14 cellular contexts compared by ENCODE assay signal in the genomic region with DNA sequence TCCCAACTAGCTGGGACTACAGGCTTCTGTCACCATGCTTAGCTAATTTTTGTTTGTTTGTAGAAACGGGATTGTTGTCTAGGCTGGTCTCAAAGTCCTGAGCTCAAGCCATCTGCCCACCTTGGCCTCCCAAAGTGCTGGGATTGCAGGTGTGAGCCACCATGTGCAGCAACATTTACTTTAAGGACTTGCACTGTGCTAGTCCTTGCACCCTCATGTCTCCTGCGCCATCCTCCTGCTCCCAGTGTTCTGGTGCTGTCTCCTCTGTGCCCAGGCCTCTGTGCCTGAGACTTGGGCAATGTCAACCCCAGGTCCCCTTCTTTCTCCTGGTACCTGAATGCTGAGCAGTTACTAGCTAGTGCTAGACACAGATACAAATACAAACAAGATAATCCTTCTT. TPM values are rescaled to one million over a fixed set of nuclear protein-coding genes. Genes with fewer than 3 reads are reported as not detected.
DNase-seq lines count a peak whose midpoint lies in the region; ATAC-seq and TF ChIP-seq lines count a peak whose summit lies in the region.
"Had no signal": no experiment of that assay in that cellular context is flagged by ENCODE, and none has a peak within 500 bp of the region (broad histone marks: within the 10 kb centered on the region; RNA-seq: fewer than 3 reads in every experiment).

No MANE protein-coding gene starts in this region.

- no peak overlapping the region; the same call in 1 of the 2 replicates for H4K91ac ChIP-seq in IMR-90 (ENCODE audit: insufficient read depth, low read depth, low read length)

- H3K27me3 Mint-ChIP-seq in T-helper 2 cell treated with Interferon-gamma antibody and Interleukin-4, amounts not matched to agents 5 μg/mL and 100 μg/mL, for 36 hours (ENCODE audit: low read depth): peaks cover 3% of the 10 kb centered on the region
- H3K27me3 Mint-ChIP-seq in activated T-helper 2 cell treated with anti-CD3 and anti-CD28 coated beads, Interferon-gamma antibody, Interleukin-2, Interleukin-4, amounts not matched to agents 10 μg/mL and 5 μg/mL and 100 μg/mL, durations not matched to agents 14 hours and 24 hours and 36 hours (ENCODE audit: low read depth): no peaks in the 10 kb centered on the region
- H3K27me3 Mint-ChIP-seq in naive thymus-derived CD4-positive, alpha-beta T cell: no peaks in the 10 kb centered on the region

- H3K36me3 Mint-ChIP-seq in T-helper 2 cell treated with Interferon-gamma antibody and Interleukin-4, amounts not matched to agents 5 μg/mL and 100 μg/mL, for 36 hours (ENCODE audit: low read depth): no peaks in the 10 kb centered on the region
- H3K36me3 Mint-ChIP-seq in activated T-helper 2 cell treated with anti-CD3 and anti-CD28 coated beads, Interferon-gamma antibody, Interleukin-2, Interleukin-4, amounts not matched to agents 10 μg/mL and 5 μg/mL and 100 μg/mL, durations not matched to agents 14 hours and 24 hours and 36 hours (ENCODE audit: low read depth): no peaks in the 10 kb centered on the region
- H3K36me3 Mint-ChIP-seq in naive thymus-derived CD4-positive, alpha-beta T cell: peaks cover 0 to 4% (median 1%) of the 10 kb centered on the region in 5 donors
- H3K36me3 Mint-ChIP-seq: CD14-positive monocyte had no signal

- H3K4me2 ChIP-seq in IMR-90 (ENCODE audit: low read depth, low read length): no peak overlapping the region

- H3K4me3 ChIP-seq in IMR-90 (ENCODE audit: insufficient read depth, low read depth, low read length): no peak overlapping the region
- no peak overlapping the region for H3K4me3 ChIP-seq in naive thymus-derived CD4-positive, alpha-beta T cell (ENCODE audit: low read length)

- H2AK5ac ChIP-seq in IMR-90 (ENCODE audit: low read depth, low read length): peak overlapping the region; percentile 54; the same call in 1 of the 2 replicates

- TF ChIP-seq CTCF in IMR-90 (conservative IDR thresholded peaks at IDR 0.05; ENCODE audit: low read depth, low read length): no peak

- in situ Hi-C loops in IMR-90 (cut with MboI; ENCODE audit: low sequenced_read_pairs): loop anchor here (25.0 kb wide), 1 partner anchor 712 kb away; the partner anchor contains the start of gene ADM

- peak overlapping the region; percentile 84 for H3K4me3 Mint-ChIP-seq in T-helper 2 cell treated with Interferon-gamma antibody and Interleukin-4, amounts not matched to agents 5 μg/mL and 100 μg/mL, for 36 hours
- no peak overlapping the region for H3K4me3 Mint-ChIP-seq in activated T-helper 2 cell treated with anti-CD3 and anti-CD28 coated beads, Interferon-gamma antibody, Interleukin-2, Interleukin-4, amounts not matched to agents 10 μg/mL and 5 μg/mL and 100 μg/mL, durations not matched to agents 14 hours and 24 hours and 36 hours (ENCODE audit: low read depth)
- peak overlapping the region in 4 of 10 donors; percentile 63 to 82 (median 75) for H3K4me3 Mint-ChIP-seq in naive thymus-derived CD4-positive, alpha-beta T cell

- H3K56ac ChIP-seq in IMR-90 (ENCODE audit: extremely low read depth, insufficient read depth, low read length): no peak overlapping the region

- no TSS peak for BruUV-seq in IMR-90 (replicated peaks; lab: Mats Ljungman, UMichigan)

- H3K4me1 ChIP-seq in IMR-90 (ENCODE audit: control insufficient read depth, insufficient read depth, low read length): peaks cover 11% of the 10 kb centered on the region
- H3K4me1 ChIP-seq in naive thymus-derived CD4-positive, alpha-beta T cell (ENCODE audit: control insufficient read depth in 2 of 2, insufficient read depth in 2 of 2, low read length in 2 of 2): peaks cover 16 to 18% of the 10 kb centered on the region in 2 donors
- H3K4me1 ChIP-seq: parathyroid adenoma had no signal

- 0 out of 2 replicates have a peak overlapping the region, but pooled peaks have one; percentile 49 for H3K14ac ChIP-seq in IMR-90 (replicated peaks; ENCODE audit: low read depth, low read length)

- no peak for DNase-seq in T-helper 2 cell treated with Interferon-gamma antibody and Interleukin-4, amounts not matched to agents 5 μg/mL and 100 μg/mL, for 36 hours (ENCODE audit: low spot score)
- DNase-seq in T-helper 2 cell (no peak), IMR-90 (no peak), NCI-H510A (lab: John Stamatoyannopoulos, UW) (no peak)
- DNase-seq in activated T-helper 2 cell treated with anti-CD3 and anti-CD28 coated beads, Interferon-gamma antibody, Interleukin-2, Interleukin-4, amounts not matched to agents 10 μg/mL and 5 μg/mL and 100 μg/mL, durations not matched to agents 14 hours and 24 hours and 36 hours (ENCODE audit: low spot score): no peak
- DNase-seq in naive thymus-derived CD4-positive, alpha-beta T cell: no peak
- DNase-seq: activated CD4-positive, alpha-beta T cell treated with anti-CD3 and anti-CD28 coated beads for 1 hour; hippocampal formation; NCI-H1930 had no signal

- H2BK15ac ChIP-seq in IMR-90 (ENCODE audit: low read depth, low read length): no peak overlapping the region

- no peak overlapping the region for H3K27ac Mint-ChIP-seq in T-helper 2 cell treated with Interferon-gamma antibody and Interleukin-4, amounts not matched to agents 5 μg/mL and 100 μg/mL, for 36 hours
- peak overlapping the region; percentile 89 for H3K27ac Mint-ChIP-seq in activated T-helper 2 cell treated with anti-CD3 and anti-CD28 coated beads, Interferon-gamma antibody, Interleukin-2, Interleukin-4, amounts not matched to agents 10 μg/mL and 5 μg/mL and 100 μg/mL, durations not matched to agents 14 hours and 24 hours and 36 hours
- peak overlapping the region in 5 of 9 donors; percentile 20 to 91 (median 79) for H3K27ac Mint-ChIP-seq in naive thymus-derived CD4-positive, alpha-beta T cell

- TF ChIP-seq POLR2A in IMR-90 (IDR thresholded peaks at IDR 0.05; ENCODE audit: low read depth, low read length): no peak

- H4K8ac ChIP-seq in IMR-90 (ENCODE audit: low read depth in 2 of 2, low read length in 2 of 2): no peak overlapping the region

- no peak overlapping the region for H3K27ac ChIP-seq in IMR-90 (ENCODE audit: insufficient read depth, low read length)
- H3K27ac ChIP-seq in naive thymus-derived CD4-positive, alpha-beta T cell (ENCODE audit: low read depth, low read length): no peak overlapping the region
- H3K27ac ChIP-seq: 22Rv1, parathyroid adenoma had no signal

- no peaks in the 10 kb centered on the region; a peak in 1 of 4 replicates for H3K79me1 ChIP-seq in IMR-90 (ENCODE audit: low read depth in 1 of 2, low read length in 2 of 2)

- H2BK20ac ChIP-seq in IMR-90 (ENCODE audit: low read depth, low read length): no peak overlapping the region

- no peak for TF ChIP-seq RAD21 in IMR-90 (IDR thresholded peaks at IDR 0.05; ENCODE audit: low read length)

- no peaks in the 10 kb centered on the region for H3K9me3 Mint-ChIP-seq in T-helper 2 cell treated with Interferon-gamma antibody and Interleukin-4, amounts not matched to agents 5 μg/mL and 100 μg/mL, for 36 hours
- no peaks in the 10 kb centered on the region for H3K9me3 Mint-ChIP-seq in activated T-helper 2 cell treated with anti-CD3 and anti-CD28 coated beads, Interferon-gamma antibody, Interleukin-2, Interleukin-4, amounts not matched to agents 10 μg/mL and 5 μg/mL and 100 μg/mL, durations not matched to agents 14 hours and 24 hours and 36 hours
- peaks cover 0 to 1% (median 0%) of the 10 kb centered on the region in 11 donors for H3K9me3 Mint-ChIP-seq in naive thymus-derived CD4-positive, alpha-beta T cell
- H3K9me3 Mint-ChIP-seq: CD14-positive monocyte had no signal

- no peak overlapping the region for H2AFZ ChIP-seq in IMR-90 (replicated peaks; ENCODE audit: low read length, poor library complexity)

- POLR2A ChIA-PET in IMR-90 (lab: Charles Lee; ENCODE audit: unreplicated experiment): no interaction called here
- POLR2A ChIA-PET in naive thymus-derived CD4-positive, alpha-beta T cell (lab: Charles Lee): interaction anchor here (0.8 kb wide), 1 partner anchor 324 kb away, joined by 3 read pairs; no protein-coding TSS in a partner anchor

- no peak overlapping the region for H4K5ac ChIP-seq in IMR-90 (ENCODE audit: low read depth, low read length)

- H2BK5ac ChIP-seq in IMR-90 (ENCODE audit: low read depth, low read length, poor library complexity, severe bottlenecking): no peak overlapping the region

- H3K27me3 ChIP-seq in IMR-90 (ENCODE audit: control insufficient read depth, insufficient read depth, low read length): no peaks in the 10 kb centered on the region
- no peaks in the 10 kb centered on the region for H3K27me3 ChIP-seq in naive thymus-derived CD4-positive, alpha-beta T cell (ENCODE audit: control insufficient read depth in 2 of 2, insufficient read depth in 2 of 2, low read length in 2 of 2)

- H2BK120ac ChIP-seq in IMR-90 (ENCODE audit: low read depth, low read length): no peak overlapping the region

- peaks cover 30% of the 10 kb centered on the region for H3K4me1 Mint-ChIP-seq in T-helper 2 cell treated with Interferon-gamma antibody and Interleukin-4, amounts not matched to agents 5 μg/mL and 100 μg/mL, for 36 hours (ENCODE audit: low read depth)
- H3K4me1 Mint-ChIP-seq in activated T-helper 2 cell treated with anti-CD3 and anti-CD28 coated beads, Interferon-gamma antibody, Interleukin-2, Interleukin-4, amounts not matched to agents 10 μg/mL and 5 μg/mL and 100 μg/mL, durations not matched to agents 14 hours and 24 hours and 36 hours (ENCODE audit: low read depth): peaks cover 34% of the 10 kb centered on the region
- peaks cover 15 to 33% (median 20%) of the 10 kb centered on the region in 7 donors for H3K4me1 Mint-ChIP-seq in naive thymus-derived CD4-positive, alpha-beta T cell

- intact Hi-C loops in IMR-90 (cut with micrococcal nuclease): no loop called here
- intact Hi-C loops in activated T-helper 2 cell treated with anti-CD3 and anti-CD28 coated beads, Interferon-gamma antibody, Interleukin-2, Interleukin-4, amounts not matched to agents 10 μg/mL and 5 μg/mL and 100 μg/mL, durations not matched to agents 14 hours and 24 hours and 36 hours (cut with micrococcal nuclease): no loop called here
- intact Hi-C loops in naive thymus-derived CD4-positive, alpha-beta T cell (cut with micrococcal nuclease): no loop called here

- peaks cover 18% of the 10 kb centered on the region for H3K9me1 ChIP-seq in IMR-90 (ENCODE audit: insufficient read depth, low read length)

- WGBS in IMR-90 (ENCODE audit: extremely low coverage in 2 of 2, insufficient read length in 1 of 2), 2 experiments: 100% methylated on average over 1 of the region's 2 CpGs; no CpG with 5 or more reads in 1 of the 2 experiments

- H3K36me3 ChIP-seq in IMR-90 (ENCODE audit: control insufficient read depth, insufficient read depth, low read length): no peaks in the 10 kb centered on the region
- H3K36me3 ChIP-seq in naive thymus-derived CD4-positive, alpha-beta T cell (ENCODE audit: control insufficient read depth in 2 of 3, insufficient read depth in 3 of 3, low read length in 3 of 3): no peaks in the 10 kb centered on the region

- dilution Hi-C loops in IMR-90 (cut with HindIII; ENCODE audit: low sequenced_read_pairs, unreplicated experiment): no loop called here

- H2AK9ac ChIP-seq in IMR-90 (replicated peaks; ENCODE audit: low read depth, low read length, poor library complexity): no peak overlapping the region

- CTCF ChIA-PET in IMR-90 (lab: Yijun Ruan, JAX): interaction anchor here (0.8 to 1.1 kb wide), 2 partner anchors 13 to 45 kb away, joined by 3 to 4 read pairs; no protein-coding TSS in a partner anchor
- CTCF ChIA-PET in naive thymus-derived CD4-positive, alpha-beta T cell (lab: Charles Lee): interaction anchor here (1.2 to 2.6 kb wide), 2 partner anchors 13 to 65 kb away, joined by 4 to 25 read pairs; no protein-coding TSS in a partner anchor

- no peaks in the 10 kb centered on the region for H4K20me1 ChIP-seq in IMR-90 (ENCODE audit: insufficient read depth, low read length)

- no peaks in the 10 kb centered on the region for H3K9me3 ChIP-seq in IMR-90 (ENCODE audit: control insufficient read depth, insufficient read depth, low read length)
- H3K9me3 ChIP-seq in naive thymus-derived CD4-positive, alpha-beta T cell (ENCODE audit: control insufficient read depth in 2 of 3, low read length in 3 of 3): no peaks in the 10 kb centered on the region

- no peak for ATAC-seq in IMR-90 (ENCODE audit: low read depth)
- no peak for ATAC-seq in naive thymus-derived CD4-positive, alpha-beta T cell
- no peak for ATAC-seq in HG03442 (IDR thresholded peaks at IDR 0.05; ENCODE audit: unreplicated experiment)
- no peak for ATAC-seq in HG03521 (IDR thresholded peaks at IDR 0.05; ENCODE audit: unreplicated experiment)

- H3K4ac ChIP-seq in IMR-90 (ENCODE audit: low read depth, low read length): peak overlapping the region; percentile 46; the same call in 1 of the 2 replicates

- H3K9ac ChIP-seq in IMR-90 (ENCODE audit: low read depth, low read length): no peak overlapping the region
- H3K9ac ChIP-seq: parathyroid adenoma had no signal

- no peak overlapping the region for H3K18ac ChIP-seq in IMR-90 (ENCODE audit: low read depth, low read length)

- H3K23ac ChIP-seq in IMR-90 (ENCODE audit: low read depth, low read length): peak overlapping the region; percentile 6; the same call in 1 of the 2 replicates

RNA-seq across cellular contexts. Expression of gene WEE1, which starts 26.7 kb away (rescaled TPM):
- total RNA-seq in IMR-90 (2012; rRNA removed): 29.2 and 45.5 TPM in 2 replicates
- 20.2 and 26.5 TPM in 2 replicates for polyA plus RNA-seq in IMR-90 (2012; rRNA removed)
- 3.7 and 5.6 TPM in 2 replicates for polyA plus RNA-seq in IMR-90 (2012; cell fraction: cytosol; rRNA removed)
- polyA plus RNA-seq in IMR-90 (2012; cell fraction: nucleus; rRNA removed; ENCODE audit: low replicate concordance): 10.9 and 83.2 TPM in 2 replicates
- total RNA-seq in activated T-helper 2 cell treated with anti-CD3 and anti-CD28 coated beads, Interferon-gamma antibody, Interleukin-2, Interleukin-4, amounts not matched to agents 10 μg/mL and 5 μg/mL and 100 μg/mL, durations not matched to agents 14 hours and 24 hours and 36 hours: 48.6 and 49.6 TPM in 2 replicates
- 10 to 100 TPM in 1 of 5 experiments, 1 to 10 TPM in 3, under 1 TPM in 1; 0.43 to 47.6 (median 1.9) TPM for total RNA-seq in naive thymus-derived CD4-positive, alpha-beta T cell
- under 1 TPM; 0.43 to 0.44 TPM for polyA plus RNA-seq in naive thymus-derived CD4-positive, alpha-beta T cell
